ENCODE assay signal across 13 cellular contexts in genomic region chr11:102973698-102974097, GRCh38. TPM values are rescaled to one million over a fixed set of nuclear protein-coding genes. Genes with fewer than 3 reads are reported as not detected.
"Had no signal": no experiment of that assay in that cellular context is flagged by ENCODE, and none has a peak within 500 bp of the region (broad histone marks: within the 10 kb centered on the region; RNA-seq: fewer than 3 reads in every experiment).

No MANE protein-coding gene starts in this region.

RNA-seq across cellular contexts. Expression of gene MMP13, which starts 18.2 kb away (rescaled TPM):
- total RNA-seq: natural killer cell, occipital lobe, ovary, progenitor cell of endocrine pancreas, psoas muscle, renal cortical epithelial cell, sciatic nerve, spleen, transverse colon, upper lobe of right lung, urinary bladder, uterus had no signal
- polyA plus RNA-seq: neural cell, ovary, psoas muscle, spleen had no signal
